17 cellular contexts compared by ENCODE assay signal in genomic region chr3:8325306-8325705, GRCh38.
"Had no signal": no experiment of that assay in that cellular context is flagged by ENCODE, and none has a peak within 500 bp of the region (broad histone marks: within the 10 kb centered on the region; RNA-seq: fewer than 3 reads in every experiment).

No MANE protein-coding gene starts in this region.

- H3K36me3 Mint-ChIP-seq: immature natural killer cell; stimulated activated effector memory CD8-positive, alpha-beta T cell treated with anti-CD3 and anti-CD28 coated beads, Interleukin-12 subunit alpha, Interleukin-12 subunit beta, amount 100 ng/mL, for 72 hours had no signal

- H3K36me3 ChIP-seq: colonic mucosa, esophagus squamous epithelium, ovary, right atrium auricular region, thoracic aorta, tibial nerve, upper lobe of left lung had no signal

- ATAC-seq: stimulated activated naive CD8-positive, alpha-beta T cell treated with anti-CD3 and anti-CD28 coated beads, Interleukin-15, Interleukin-2, amounts not matched to agents 100 U/mL and 50 U/mL, for 24 hours had no signal

- H3K27ac ChIP-seq: colonic mucosa, esophagus squamous epithelium, ovary, right atrium auricular region, thoracic aorta, upper lobe of left lung had no signal

- DNase-seq: colonic mucosa, esophagus squamous epithelium, kidney, occipital lobe, ovary had no signal

- H3K4me3 Mint-ChIP-seq: central memory CD8-positive, alpha-beta T cell; immature natural killer cell; naive thymus-derived CD8-positive, alpha-beta T cell; stimulated activated effector memory CD8-positive, alpha-beta T cell treated with anti-CD3 and anti-CD28 coated beads, Interleukin-12 subunit alpha, Interleukin-12 subunit beta, amount 100 ng/mL, for 72 hours had no signal

- H3K27me3 ChIP-seq: colonic mucosa, ovary, right atrium auricular region, tibial nerve, upper lobe of left lung had no signal

- H3K9me3 ChIP-seq: colonic mucosa, esophagus squamous epithelium, ovary, right atrium auricular region, thoracic aorta, tibial nerve, upper lobe of left lung had no signal

- H3K4me3 ChIP-seq: colonic mucosa, esophagus squamous epithelium, lung, ovary, right atrium auricular region, thoracic aorta, tibial nerve, upper lobe of left lung had no signal

- H3K27me3 Mint-ChIP-seq: central memory CD8-positive, alpha-beta T cell; naive thymus-derived CD8-positive, alpha-beta T cell; progenitor cell of endocrine pancreas had no signal

- H3K4me1 ChIP-seq: colonic mucosa, esophagus squamous epithelium, tibial nerve, upper lobe of left lung had no signal

- FAIRE-seq: kidney, urothelium cell line had no signal

- H3K9me3 Mint-ChIP-seq: central memory CD8-positive, alpha-beta T cell; immature natural killer cell; stimulated activated effector memory CD8-positive, alpha-beta T cell treated with anti-CD3 and anti-CD28 coated beads, Interleukin-12 subunit alpha, Interleukin-12 subunit beta, amount 100 ng/mL, for 72 hours had no signal

- H3K27ac Mint-ChIP-seq: progenitor cell of endocrine pancreas; stimulated activated effector memory CD8-positive, alpha-beta T cell treated with anti-CD3 and anti-CD28 coated beads, Interleukin-12 subunit alpha, Interleukin-12 subunit beta, amount 100 ng/mL, for 72 hours had no signal
